In the genomic region with DNA sequence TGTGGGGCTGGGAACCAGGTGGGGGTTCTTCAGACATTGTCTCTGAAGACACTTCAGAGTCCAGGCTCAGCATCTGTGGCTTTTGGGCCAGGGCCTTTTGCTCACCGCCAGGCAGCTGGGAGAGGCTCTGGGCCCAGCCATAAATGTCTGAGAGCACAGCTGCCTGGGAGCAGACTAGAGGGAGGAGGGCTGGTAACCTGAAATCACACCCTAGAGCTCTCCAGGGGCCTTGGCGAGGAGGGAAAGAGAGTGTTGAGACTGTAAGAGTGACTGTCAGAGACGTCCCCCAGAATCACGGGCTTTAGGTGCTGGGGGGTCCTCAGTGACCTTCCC, we compare ENCODE assay signal across 1 cellular context.
TF ChIP-seq lines count a peak whose summit lies in the region.

No MANE protein-coding gene starts in this region.

TF ChIP-seq in IMR-90, 13 proteins besides CTCF, POLR2A, EP300 and RAD21 (continued from another document):
- no peak for TF ChIP-seq SMC3 (IDR thresholded peaks at IDR 0.05; ENCODE audit: low read depth, low read length)
- no peak for TF ChIP-seq FOS (IDR thresholded peaks at IDR 0.05; ENCODE audit: low read depth, low read length)
- TF ChIP-seq CEBPB (IDR thresholded peaks at IDR 0.05; ENCODE audit: low read depth, low read length), result no peak
- TF ChIP-seq MAFK (IDR thresholded peaks at IDR 0.05; ENCODE audit: low read depth, low read length), result no peak
- no peak for TF ChIP-seq NFE2L2 (IDR thresholded peaks at IDR 0.05; ENCODE audit: low read depth, low read length)
- TF ChIP-seq, protein P1, sequence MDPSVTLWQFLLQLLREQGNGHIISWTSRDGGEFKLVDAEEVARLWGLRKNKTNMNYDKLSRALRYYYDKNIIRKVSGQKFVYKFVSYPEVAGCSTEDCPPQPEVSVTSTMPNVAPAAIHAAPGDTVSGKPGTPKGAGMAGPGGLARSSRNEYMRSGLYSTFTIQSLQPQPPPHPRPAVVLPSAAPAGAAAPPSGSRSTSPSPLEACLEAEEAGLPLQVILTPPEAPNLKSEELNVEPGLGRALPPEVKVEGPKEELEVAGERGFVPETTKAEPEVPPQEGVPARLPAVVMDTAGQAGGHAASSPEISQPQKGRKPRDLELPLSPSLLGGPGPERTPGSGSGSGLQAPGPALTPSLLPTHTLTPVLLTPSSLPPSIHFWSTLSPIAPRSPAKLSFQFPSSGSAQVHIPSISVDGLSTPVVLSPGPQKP (IDR thresholded peaks at IDR 0.05; ENCODE audit: borderline replicate concordance, low read depth, low read length), result no peak
- TF ChIP-seq RFX5 (IDR thresholded peaks at IDR 0.05; ENCODE audit: low read depth, low read length), result no peak
- no peak for TF ChIP-seq RCOR1 (IDR thresholded peaks at IDR 0.05; ENCODE audit: insufficient replicate concordance, low read length)
- no peak for TF ChIP-seq MAZ (IDR thresholded peaks at IDR 0.05; ENCODE audit: borderline replicate concordance, low read depth, low read length)
